8 cellular contexts compared by ENCODE assay signal in the genomic region with DNA sequence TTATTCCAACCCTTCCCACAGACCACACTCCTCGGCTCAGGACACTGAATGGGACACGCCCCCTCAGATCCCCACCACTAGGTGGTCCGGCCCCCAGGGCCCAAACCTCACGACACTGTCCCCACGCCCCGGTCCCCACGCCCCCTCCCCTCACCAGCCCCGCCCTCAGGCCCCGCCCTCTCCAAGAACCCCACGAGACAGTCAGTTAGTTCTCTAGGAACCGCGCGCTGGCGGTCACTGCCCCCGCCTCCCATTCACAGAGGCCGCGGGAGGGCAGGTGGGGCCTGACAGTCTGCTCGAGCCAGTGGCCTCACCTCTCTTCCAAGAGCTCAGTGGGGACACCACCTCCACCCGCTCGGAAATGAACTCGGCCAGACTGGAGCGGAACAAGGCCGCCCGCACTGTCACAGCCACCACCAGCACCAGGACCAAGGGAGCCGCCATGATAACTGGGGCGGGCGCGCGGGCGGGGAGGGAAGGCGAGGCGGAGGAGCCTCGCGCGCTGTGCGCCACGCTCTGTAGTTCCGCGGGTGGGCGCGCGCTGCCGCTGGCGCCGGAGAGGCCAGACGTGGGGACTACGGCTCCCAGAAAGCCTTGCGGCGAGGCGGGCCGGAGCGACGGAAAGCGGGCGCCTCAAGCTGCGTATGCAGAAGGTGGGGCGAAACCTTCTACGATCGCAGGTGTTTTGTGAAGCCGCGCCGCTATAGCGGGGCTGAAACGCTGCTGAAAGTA. TPM values are rescaled to one million over a fixed set of nuclear protein-coding genes. Genes with fewer than 3 reads are reported as not detected.
DNase-seq lines count a peak whose midpoint lies in the region; ATAC-seq and TF ChIP-seq lines count a peak whose summit lies in the region.

A gene with protein sequence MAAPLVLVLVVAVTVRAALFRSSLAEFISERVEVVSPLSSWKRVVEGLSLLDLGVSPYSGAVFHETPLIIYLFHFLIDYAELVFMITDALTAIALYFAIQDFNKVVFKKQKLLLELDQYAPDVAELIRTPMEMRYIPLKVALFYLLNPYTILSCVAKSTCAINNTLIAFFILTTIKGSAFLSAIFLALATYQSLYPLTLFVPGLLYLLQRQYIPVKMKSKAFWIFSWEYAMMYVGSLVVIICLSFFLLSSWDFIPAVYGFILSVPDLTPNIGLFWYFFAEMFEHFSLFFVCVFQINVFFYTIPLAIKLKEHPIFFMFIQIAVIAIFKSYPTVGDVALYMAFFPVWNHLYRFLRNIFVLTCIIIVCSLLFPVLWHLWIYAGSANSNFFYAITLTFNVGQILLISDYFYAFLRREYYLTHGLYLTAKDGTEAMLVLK (minus strand): TSS at position 451 of the 732 bp plus-strand sequence. CDS start 7 bp downstream, at position 444.

- no peaks in the 10 kb centered on the region for H3K9me3 ChIP-seq in RWPE2 (ENCODE audit: severe bottlenecking)

- DNase-seq in ELF-1 (ENCODE audit: low read depth, low spot score) (peak; percentile 95), H4 (ENCODE audit: low spot score) (peak; percentile 92), LoVo (ENCODE audit: low spot score) (peak; percentile 96), RWPE2 (ENCODE audit: low spot score) (peak; percentile 100), fibroblast of pulmonary artery (ENCODE audit: low read depth) (peak; percentile 95)
- DNase-seq in activated T-helper 9 cell treated with anti-CD3 and anti-CD28 coated beads, Interleukin-2, amount 50 U/mL, for 16 hours (ENCODE audit: low read depth) = peak; percentile 93

- ATAC-seq in RWPE2 (ENCODE audit: low read depth) = peak; percentile 96

- H3K4me1 Mint-ChIP-seq in nephron = peaks cover 14% of the 10 kb centered on the region
- H3K4me1 Mint-ChIP-seq in stimulated activated naive CD8-positive, alpha-beta T cell treated with anti-CD3 and anti-CD28 coated beads, Interleukin-15, Interleukin-2, amounts not matched to agents 100 ng/mL and 50 ng/mL, for 24 hours (ENCODE audit: low read depth) = peaks cover 32% of the 10 kb centered on the region

- no peaks in the 10 kb centered on the region for H3K27me3 Mint-ChIP-seq in nephron (ENCODE audit: low read depth)
- no peaks in the 10 kb centered on the region for H3K27me3 Mint-ChIP-seq in stimulated activated naive CD8-positive, alpha-beta T cell treated with anti-CD3 and anti-CD28 coated beads, Interleukin-15, Interleukin-2, amounts not matched to agents 100 ng/mL and 50 ng/mL, for 24 hours

- H3K4me3 Mint-ChIP-seq in nephron = peak within 1 kb of the TSS; percentile 88 to 94 (median 92)
- H3K4me3 Mint-ChIP-seq in stimulated activated naive CD8-positive, alpha-beta T cell treated with anti-CD3 and anti-CD28 coated beads, Interleukin-15, Interleukin-2, amounts not matched to agents 100 ng/mL and 50 ng/mL, for 24 hours = peak within 1 kb of the TSS; percentile 90

- H3K27ac ChIP-seq in RWPE2 (ENCODE audit: poor library complexity, severe bottlenecking) = peak within 1 kb of the TSS; percentile 29

- TF ChIP-seq CTCF in RWPE2 (IDR thresholded peaks at IDR 0.05; ENCODE audit: poor library complexity, severe bottlenecking) (peak; percentile 35), fibroblast of pulmonary artery (IDR thresholded peaks at IDR 0.05; ENCODE audit: low read length, missing control alignments) (no peak), nephron (IDR thresholded peaks at IDR 0.05; ENCODE audit: unreplicated experiment in 3 of 3) (peak in 1 of 3 experiments; percentile 18)

- no peaks in the 10 kb centered on the region for H3K36me3 ChIP-seq in RWPE2 (ENCODE audit: low read depth)

- no peaks in the 10 kb centered on the region for H3K9me3 Mint-ChIP-seq in nephron
- no peaks in the 10 kb centered on the region for H3K9me3 Mint-ChIP-seq in stimulated activated naive CD8-positive, alpha-beta T cell treated with anti-CD3 and anti-CD28 coated beads, Interleukin-15, Interleukin-2, amounts not matched to agents 100 ng/mL and 50 ng/mL, for 24 hours

- peak within 1 kb of the TSS; percentile 74 for H3K4me3 ChIP-seq in RWPE2 (ENCODE audit: severe bottlenecking)
- peak within 1 kb of the TSS; percentile 85 for H3K4me3 ChIP-seq in fibroblast of pulmonary artery (replicated peaks; ENCODE audit: low read depth, low read length)

- H3K4me1 ChIP-seq in RWPE2 (ENCODE audit: insufficient read depth, poor library complexity, severe bottlenecking) = peaks cover 8% of the 10 kb centered on the region

- no peaks in the 10 kb centered on the region for H3K27me3 ChIP-seq in RWPE2 (ENCODE audit: insufficient read depth, poor library complexity, severe bottlenecking)

- H3K36me3 Mint-ChIP-seq in nephron (ENCODE audit: low read depth) = peaks cover 4% of the 10 kb centered on the region
- no peaks in the 10 kb centered on the region for H3K36me3 Mint-ChIP-seq in stimulated activated naive CD8-positive, alpha-beta T cell treated with anti-CD3 and anti-CD28 coated beads, Interleukin-15, Interleukin-2, amounts not matched to agents 100 ng/mL and 50 ng/mL, for 24 hours (ENCODE audit: low read depth)

- H3K27ac Mint-ChIP-seq in nephron = peak within 1 kb of the TSS; percentile 69 to 87 (median 79)
- peak within 1 kb of the TSS; percentile 97 for H3K27ac Mint-ChIP-seq in stimulated activated naive CD8-positive, alpha-beta T cell treated with anti-CD3 and anti-CD28 coated beads, Interleukin-15, Interleukin-2, amounts not matched to agents 100 ng/mL and 50 ng/mL, for 24 hours

RNA-seq across cellular contexts. Expression of the gene that starts here (rescaled TPM):
- total RNA-seq in H4 (2014; rRNA removed; shearing (Covaris generic)) = 20.9 and 35.8 TPM in 2 replicates

Comparison
In these comparisons a context has a peak if more than half of its experiments do, and no peak if none do; other contexts are left out.
1. Peak in every context shown above with its lines: DNase-seq, ATAC-seq, H3K4me3 ChIP-seq and H3K27ac ChIP-seq.